ENCODE assay signal across 22 cellular contexts in genomic region chr3:52094591-52095485, GRCh38.
"Had no signal": no experiment of that assay in that cellular context is flagged by ENCODE, and none has a peak within 500 bp of the region (broad histone marks: within the 10 kb centered on the region; RNA-seq: fewer than 3 reads in every experiment).

No MANE protein-coding gene starts in this region.

- H3K27me3 ChIP-seq: colonic mucosa, left lung, tibial nerve had no signal

- H3K27me3 Mint-ChIP-seq: activated naive CD4-positive, alpha-beta T cell treated with anti-CD3 and anti-CD28 coated beads, Interleukin-2, amount 50 U/mL, for 24 hours; memory B cell; naive B cell had no signal

- H3K27ac ChIP-seq: colonic mucosa, left lung, parathyroid adenoma, tibial nerve, WERI-Rb-1 had no signal

- H3K9me3 ChIP-seq: colonic mucosa, left lung, mucosa of descending colon, tibial nerve had no signal

- H3K36me3 Mint-ChIP-seq: activated naive CD4-positive, alpha-beta T cell treated with anti-CD3 and anti-CD28 coated beads, Interleukin-2, amount 50 U/mL, for 24 hours; memory B cell had no signal

- H3K27ac Mint-ChIP-seq: activated naive CD4-positive, alpha-beta T cell treated with anti-CD3 and anti-CD28 coated beads, Interleukin-2, amount 50 U/mL, for 24 hours; memory B cell had no signal

- H3K36me3 ChIP-seq: colonic mucosa, left lung had no signal

- ATAC-seq: left lung; mucosa of descending colon; stimulated activated naive CD8-positive, alpha-beta T cell treated with anti-CD3 and anti-CD28 coated beads, Interleukin-15, Interleukin-2, amounts not matched to agents 100 U/mL and 50 U/mL, for 24 hours had no signal

- H3K9ac ChIP-seq: parathyroid adenoma had no signal

- H3K4me1 ChIP-seq: colonic mucosa, parathyroid adenoma had no signal

- H3K9me3 Mint-ChIP-seq: activated naive CD4-positive, alpha-beta T cell treated with anti-CD3 and anti-CD28 coated beads, Interleukin-2, amount 50 U/mL, for 24 hours; memory B cell had no signal

- H3K4me3 Mint-ChIP-seq: activated naive CD4-positive, alpha-beta T cell treated with anti-CD3 and anti-CD28 coated beads, Interleukin-2, amount 50 U/mL, for 24 hours; memory B cell; naive B cell had no signal

- H3K4me1 Mint-ChIP-seq: activated naive CD4-positive, alpha-beta T cell treated with anti-CD3 and anti-CD28 coated beads, Interleukin-2, amount 50 U/mL, for 24 hours; memory B cell had no signal

- H3K4me3 ChIP-seq: colonic mucosa, left lung, mucosa of descending colon, tibial nerve had no signal

- DNase-seq: activated CD4-positive, alpha-beta T cell treated with anti-CD3 and anti-CD28 coated beads for 1 hour; activated CD8-positive, alpha-beta memory T cell treated with anti-CD3 and anti-CD28 coated beads for 24 hours; activated CD8-positive, alpha-beta memory T cell treated with anti-CD3 and anti-CD28 coated beads, Interleukin-2, amount 50 U/mL, for 48 hours; activated effector memory CD4-positive, alpha-beta T cell treated with anti-CD3 and anti-CD28 coated beads, Interleukin-2, amount 50 U/mL, for 16 hours; activated T-cell treated with anti-CD3 and anti-CD28 coated beads, Interleukin-2, amount 50 U/mL, for 48 hours; central memory CD4-positive, alpha-beta T cell; colonic mucosa; erythroblast; foreskin melanocyte; glutamatergic neuron; naive B cell; stimulated activated CD4-positive, alpha-beta T cell treated with anti-CD3 and anti-CD28 coated beads, Interleukin-2, amount 100 ng/mL, for 24 hours; stimulated activated naive CD8-positive, alpha-beta T cell treated with anti-CD3 and anti-CD28 coated beads, Interleukin-15, Interleukin-2, amounts not matched to agents 100 U/mL and 50 U/mL, for 24 hours; SW 1271; T-helper 2 cell; WERI-Rb-1 had no signal
